ENCODE assay signal across 1 cellular context in the genomic region with DNA sequence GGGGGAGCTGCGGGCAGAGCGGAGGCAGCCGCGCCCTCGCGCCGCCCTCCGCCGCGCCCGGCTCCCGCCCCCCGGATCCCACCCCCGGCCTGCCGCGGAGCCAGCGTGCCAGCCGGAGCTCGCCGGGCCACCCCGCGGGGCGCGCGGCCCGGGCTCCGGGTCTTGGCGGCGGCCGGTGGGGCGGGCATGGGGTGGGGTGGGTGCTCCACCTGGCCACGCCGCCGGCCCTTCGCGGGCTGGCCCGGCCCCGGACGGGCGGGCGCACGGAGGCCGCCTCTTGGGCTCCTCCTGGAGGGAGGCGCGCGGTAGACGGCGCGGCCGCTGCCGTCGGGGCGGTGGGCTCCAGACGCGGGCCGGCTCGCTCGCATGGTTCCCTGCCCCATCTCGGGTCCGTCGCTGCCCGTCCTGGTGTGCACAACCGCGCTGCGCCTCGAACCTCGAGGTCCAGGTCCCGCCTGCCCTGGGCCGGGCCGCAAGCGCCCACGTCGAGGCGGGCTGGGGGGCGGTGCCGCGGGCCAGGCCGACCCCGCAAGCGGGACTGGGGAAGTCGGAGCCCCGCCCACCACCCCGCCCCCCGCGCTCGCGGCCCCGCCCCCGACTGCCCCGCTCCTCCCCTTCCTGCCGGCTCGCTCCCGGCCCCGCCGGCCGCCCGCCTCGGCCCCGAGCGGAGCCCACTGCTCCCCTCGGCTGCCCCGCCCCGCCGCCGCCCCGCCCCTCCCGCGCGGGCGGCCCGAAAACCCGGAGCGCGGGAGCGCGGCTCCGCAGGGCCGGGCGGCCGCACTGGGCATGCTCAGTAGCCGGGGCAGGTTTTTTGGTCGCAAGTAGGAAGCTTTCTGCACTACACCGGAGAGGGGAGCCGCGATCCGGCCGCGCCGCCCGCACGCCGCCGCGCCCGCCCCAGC.
TF ChIP-seq lines count a peak whose summit lies in the region.

Gene CDYL, plus strand, starts transcription at position 814 of the 902 bp plus-strand sequence. CDS start 380 bp downstream, outside the sequence.

TF ChIP-seq in HepG2, 621 proteins besides CTCF, POLR2A, EP300 and RAD21 (continued from another document and continues in another):
- TF ChIP-seq, protein P1, sequence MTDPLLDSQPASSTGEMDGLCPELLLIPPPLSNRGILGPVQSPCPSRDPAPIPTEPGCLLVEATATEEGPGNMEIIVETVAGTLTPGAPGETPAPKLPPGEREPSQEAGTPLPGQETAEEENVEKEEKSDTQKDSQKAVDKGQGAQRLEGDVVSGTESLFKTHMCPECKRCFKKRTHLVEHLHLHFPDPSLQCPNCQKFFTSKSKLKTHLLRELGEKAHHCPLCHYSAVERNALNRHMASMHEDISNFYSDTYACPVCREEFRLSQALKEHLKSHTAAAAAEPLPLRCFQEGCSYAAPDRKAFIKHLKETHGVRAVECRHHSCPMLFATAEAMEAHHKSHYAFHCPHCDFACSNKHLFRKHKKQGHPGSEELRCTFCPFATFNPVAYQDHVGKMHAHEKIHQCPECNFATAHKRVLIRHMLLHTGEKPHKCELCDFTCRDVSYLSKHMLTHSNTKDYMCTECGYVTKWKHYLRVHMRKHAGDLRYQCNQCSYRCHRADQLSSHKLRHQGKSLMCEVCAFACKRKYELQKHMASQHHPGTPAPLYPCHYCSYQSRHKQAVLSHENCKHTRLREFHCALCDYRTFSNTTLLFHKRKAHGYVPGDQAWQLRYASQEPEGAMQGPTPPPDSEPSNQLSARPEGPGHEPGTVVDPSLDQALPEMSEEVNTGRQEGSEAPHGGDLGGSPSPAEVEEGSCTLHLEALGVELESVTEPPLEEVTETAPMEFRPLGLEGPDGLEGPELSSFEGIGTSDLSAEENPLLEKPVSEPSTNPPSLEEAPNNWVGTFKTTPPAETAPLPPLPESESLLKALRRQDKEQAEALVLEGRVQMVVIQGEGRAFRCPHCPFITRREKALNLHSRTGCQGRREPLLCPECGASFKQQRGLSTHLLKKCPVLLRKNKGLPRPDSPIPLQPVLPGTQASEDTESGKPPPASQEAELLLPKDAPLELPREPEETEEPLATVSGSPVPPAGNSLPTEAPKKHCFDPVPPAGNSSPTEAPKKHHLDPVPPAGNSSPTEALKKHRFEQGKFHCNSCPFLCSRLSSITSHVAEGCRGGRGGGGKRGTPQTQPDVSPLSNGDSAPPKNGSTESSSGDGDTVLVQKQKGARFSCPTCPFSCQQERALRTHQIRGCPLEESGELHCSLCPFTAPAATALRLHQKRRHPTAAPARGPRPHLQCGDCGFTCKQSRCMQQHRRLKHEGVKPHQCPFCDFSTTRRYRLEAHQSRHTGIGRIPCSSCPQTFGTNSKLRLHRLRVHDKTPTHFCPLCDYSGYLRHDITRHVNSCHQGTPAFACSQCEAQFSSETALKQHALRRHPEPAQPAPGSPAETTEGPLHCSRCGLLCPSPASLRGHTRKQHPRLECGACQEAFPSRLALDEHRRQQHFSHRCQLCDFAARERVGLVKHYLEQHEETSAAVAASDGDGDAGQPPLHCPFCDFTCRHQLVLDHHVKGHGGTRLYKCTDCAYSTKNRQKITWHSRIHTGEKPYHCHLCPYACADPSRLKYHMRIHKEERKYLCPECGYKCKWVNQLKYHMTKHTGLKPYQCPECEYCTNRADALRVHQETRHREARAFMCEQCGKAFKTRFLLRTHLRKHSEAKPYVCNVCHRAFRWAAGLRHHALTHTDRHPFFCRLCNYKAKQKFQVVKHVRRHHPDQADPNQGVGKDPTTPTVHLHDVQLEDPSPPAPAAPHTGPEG (CRISPR knock-in tag; IDR thresholded peaks at IDR 0.05) = peak; percentile 82; the same call in 1 of the 2 replicates
- no peak for TF ChIP-seq SNAPC4 (CRISPR knock-in tag; IDR thresholded peaks at IDR 0.05)
- TF ChIP-seq ZFYVE20 (CRISPR knock-in tag; IDR thresholded peaks at IDR 0.05; ENCODE audit: borderline replicate concordance, low read depth) = no peak
- TF ChIP-seq RBAK (CRISPR knock-in tag; IDR thresholded peaks at IDR 0.05) = no peak
- peak; percentile 74; the same call in 1 of the 2 replicates for TF ChIP-seq ARNT2 (CRISPR knock-in tag; IDR thresholded peaks at IDR 0.05; ENCODE audit: low read depth)
- no peak for TF ChIP-seq ZNF678 (CRISPR knock-in tag; IDR thresholded peaks at IDR 0.05)
- no peak for TF ChIP-seq ZNF296 (CRISPR knock-in tag; conservative IDR thresholded peaks at IDR 0.05)
- peak; percentile 98 for TF ChIP-seq ZNF121 (CRISPR knock-in tag; IDR thresholded peaks at IDR 0.05)
- TF ChIP-seq SP4 (CRISPR knock-in tag; IDR thresholded peaks at IDR 0.05) = peak; percentile 91
- TF ChIP-seq ZFY (CRISPR knock-in tag; IDR thresholded peaks at IDR 0.05) = peak; percentile 66; the same call in 1 of the 2 replicates
- TF ChIP-seq, protein P2, sequence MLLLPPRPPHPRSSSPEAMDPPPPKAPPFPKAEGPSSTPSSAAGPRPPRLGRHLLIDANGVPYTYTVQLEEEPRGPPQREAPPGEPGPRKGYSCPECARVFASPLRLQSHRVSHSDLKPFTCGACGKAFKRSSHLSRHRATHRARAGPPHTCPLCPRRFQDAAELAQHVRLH (CRISPR knock-in tag; IDR thresholded peaks at IDR 0.05; ENCODE audit: borderline replicate concordance, low read depth) = no peak; the same call in 1 of the 2 replicates
- TF ChIP-seq ZNF547 (CRISPR knock-in tag; IDR thresholded peaks at IDR 0.05) = no peak
- TF ChIP-seq, protein P3, sequence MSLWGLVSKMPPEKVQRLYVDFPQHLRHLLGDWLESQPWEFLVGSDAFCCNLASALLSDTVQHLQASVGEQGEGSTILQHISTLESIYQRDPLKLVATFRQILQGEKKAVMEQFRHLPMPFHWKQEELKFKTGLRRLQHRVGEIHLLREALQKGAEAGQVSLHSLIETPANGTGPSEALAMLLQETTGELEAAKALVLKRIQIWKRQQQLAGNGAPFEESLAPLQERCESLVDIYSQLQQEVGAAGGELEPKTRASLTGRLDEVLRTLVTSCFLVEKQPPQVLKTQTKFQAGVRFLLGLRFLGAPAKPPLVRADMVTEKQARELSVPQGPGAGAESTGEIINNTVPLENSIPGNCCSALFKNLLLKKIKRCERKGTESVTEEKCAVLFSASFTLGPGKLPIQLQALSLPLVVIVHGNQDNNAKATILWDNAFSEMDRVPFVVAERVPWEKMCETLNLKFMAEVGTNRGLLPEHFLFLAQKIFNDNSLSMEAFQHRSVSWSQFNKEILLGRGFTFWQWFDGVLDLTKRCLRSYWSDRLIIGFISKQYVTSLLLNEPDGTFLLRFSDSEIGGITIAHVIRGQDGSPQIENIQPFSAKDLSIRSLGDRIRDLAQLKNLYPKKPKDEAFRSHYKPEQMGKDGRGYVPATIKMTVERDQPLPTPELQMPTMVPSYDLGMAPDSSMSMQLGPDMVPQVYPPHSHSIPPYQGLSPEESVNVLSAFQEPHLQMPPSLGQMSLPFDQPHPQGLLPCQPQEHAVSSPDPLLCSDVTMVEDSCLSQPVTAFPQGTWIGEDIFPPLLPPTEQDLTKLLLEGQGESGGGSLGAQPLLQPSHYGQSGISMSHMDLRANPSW (CRISPR knock-in tag; IDR thresholded peaks at IDR 0.05; ENCODE audit: borderline replicate concordance) = no peak
- TF ChIP-seq HNF1B (CRISPR knock-in tag; IDR thresholded peaks at IDR 0.05) = no peak
- no peak for TF ChIP-seq ELF4 (CRISPR knock-in tag; IDR thresholded peaks at IDR 0.05; ENCODE audit: borderline replicate concordance)
- no peak for TF ChIP-seq ZNF18 (CRISPR knock-in tag; IDR thresholded peaks at IDR 0.05; ENCODE audit: insufficient replicate concordance)
- TF ChIP-seq ZNF143 (CRISPR knock-in tag; IDR thresholded peaks at IDR 0.05) = no peak
- TF ChIP-seq ZNF451 (CRISPR knock-in tag; IDR thresholded peaks at IDR 0.05) = peak; percentile 68; the same call in 1 of the 2 replicates
- no peak for TF ChIP-seq PAX8 (CRISPR knock-in tag; IDR thresholded peaks at IDR 0.05; ENCODE audit: borderline replicate concordance)
- TF ChIP-seq MYC (CRISPR knock-in tag; IDR thresholded peaks at IDR 0.05; ENCODE audit: borderline replicate concordance) = peak; percentile 60; the same call in 1 of the 2 replicates
- TF ChIP-seq RORA (CRISPR knock-in tag; IDR thresholded peaks at IDR 0.05) = no peak
- no peak for TF ChIP-seq PAWR (CRISPR knock-in tag; IDR thresholded peaks at IDR 0.05; ENCODE audit: borderline replicate concordance)
- no peak for TF ChIP-seq ZNF225 (CRISPR knock-in tag; IDR thresholded peaks at IDR 0.05)
- TF ChIP-seq RAD51 (IDR thresholded peaks at IDR 0.05; ENCODE audit: borderline replicate concordance) = no peak
- TF ChIP-seq SCMH1 (CRISPR knock-in tag; IDR thresholded peaks at IDR 0.05; ENCODE audit: borderline replicate concordance) = no peak
- no peak for TF ChIP-seq ETV5 (CRISPR knock-in tag; IDR thresholded peaks at IDR 0.05; ENCODE audit: borderline replicate concordance)
- TF ChIP-seq CHCHD3 (CRISPR knock-in tag; IDR thresholded peaks at IDR 0.05) = 0 out of 2 replicates have a peak, but pooled peaks have one; percentile 75
- no peak for TF ChIP-seq ZNF431 (CRISPR knock-in tag; IDR thresholded peaks at IDR 0.05; ENCODE audit: borderline replicate concordance, low read depth)
- no peak for TF ChIP-seq BRF2 (CRISPR knock-in tag; IDR thresholded peaks at IDR 0.05)
- TF ChIP-seq ZNF557 (CRISPR knock-in tag; IDR thresholded peaks at IDR 0.05) = no peak
- TF ChIP-seq, protein P4, sequence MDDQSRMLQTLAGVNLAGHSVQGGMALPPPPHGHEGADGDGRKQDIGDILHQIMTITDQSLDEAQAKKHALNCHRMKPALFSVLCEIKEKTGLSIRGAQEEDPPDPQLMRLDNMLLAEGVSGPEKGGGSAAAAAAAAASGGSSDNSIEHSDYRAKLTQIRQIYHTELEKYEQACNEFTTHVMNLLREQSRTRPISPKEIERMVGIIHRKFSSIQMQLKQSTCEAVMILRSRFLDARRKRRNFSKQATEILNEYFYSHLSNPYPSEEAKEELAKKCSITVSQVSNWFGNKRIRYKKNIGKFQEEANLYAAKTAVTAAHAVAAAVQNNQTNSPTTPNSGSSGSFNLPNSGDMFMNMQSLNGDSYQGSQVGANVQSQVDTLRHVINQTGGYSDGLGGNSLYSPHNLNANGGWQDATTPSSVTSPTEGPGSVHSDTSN (CRISPR knock-in tag; IDR thresholded peaks at IDR 0.05; ENCODE audit: borderline replicate concordance) = no peak
- no peak for TF ChIP-seq SNAI1 (CRISPR knock-in tag; IDR thresholded peaks at IDR 0.05; ENCODE audit: borderline replicate concordance)
- no peak for TF ChIP-seq SOX13 (IDR thresholded peaks at IDR 0.05)
- no peak for TF ChIP-seq SOX13 (CRISPR knock-in tag; conservative IDR thresholded peaks at IDR 0.05 in 1 of 2, IDR thresholded peaks at IDR 0.05 in 1 of 2)
- TF ChIP-seq NFATC3 (CRISPR knock-in tag; IDR thresholded peaks at IDR 0.05) = no peak
- TF ChIP-seq ZNF329 (CRISPR knock-in tag; IDR thresholded peaks at IDR 0.05; ENCODE audit: low read depth) = no peak
- peak; percentile 33 for TF ChIP-seq ASH2L (IDR thresholded peaks at IDR 0.05; ENCODE audit: insufficient read length, low read depth, low read length)
